8 cellular contexts compared by ENCODE assay signal in genomic region chr11:65553301-65554001, GRCh38. TPM values are rescaled to one million over a fixed set of nuclear protein-coding genes. Genes with fewer than 3 reads are reported as not detected.
DNase-seq lines count a peak whose midpoint lies in the region; ATAC-seq, FAIRE-seq and TF ChIP-seq lines count a peak whose summit lies in the region.

No MANE protein-coding gene starts in this region.

- TF ChIP-seq RAD21 in GM12878 (IDR thresholded peaks at IDR 0.05; ENCODE audit: insufficient read depth, low read depth, low read length), result no peak

- WGBS in GM12878 (ENCODE audit: insufficient coverage, insufficient replicate concordance, low lambda C conversion rate, missing lambda C conversion rate), result 56% methylated on average over 16 of the region's 37 CpGs

- no TSS peak for BruUV-seq in GM12878 (replicated peaks; lab: Mats Ljungman, UMichigan)

- peaks cover 9% of the 10 kb centered on the region for H3K4me1 ChIP-seq in GM12878 (ENCODE audit: control insufficient read depth, insufficient read depth, low read length)

- TF ChIP-seq EP300 in GM12878 (IDR thresholded peaks at IDR 0.05; ENCODE audit: borderline replicate concordance in 1 of 2, control insufficient read depth in 1 of 2, low read depth in 2 of 2, low read length in 2 of 2), result no peak

- peak; percentile 53 to 60 for DNase-seq in Kasumi-1 (lab: John Stamatoyannopoulos, UW)
- no peak for DNase-seq in GM12878 (ENCODE audit: low read depth, low spot score)
- DNase-seq in stimulated activated CD8-positive, alpha-beta memory T cell treated with anti-CD3 and anti-CD28 coated beads, Interleukin-12 subunit alpha, Interleukin-12 subunit beta, amount 100 ng/mL, for 1 hour (ENCODE audit: low read depth), result peak; percentile 43
- no peak for DNase-seq in left cardiac atrium
- no peak for DNase-seq in T1000 (lab: John Stamatoyannopoulos, UW)

- no peaks in the 10 kb centered on the region; a peak in 1 of 4 replicates for H3K27me3 ChIP-seq in GM12878 (replicated peaks in 1 of 2; ENCODE audit: control insufficient read depth in 2 of 2, insufficient read depth in 2 of 2, low read length in 1 of 2)

- H3K4me2 ChIP-seq in GM12878 (ENCODE audit: control insufficient read depth, insufficient read depth), result no peak overlapping the region

- ATAC-seq in GM12878, result peak; percentile 21
- ATAC-seq in GM18511 (IDR thresholded peaks at IDR 0.05; ENCODE audit: unreplicated experiment), result no peak
- no peak for ATAC-seq in HG03565 (IDR thresholded peaks at IDR 0.05; ENCODE audit: unreplicated experiment)
- ATAC-seq in left cardiac atrium, result no peak

- POLR2A ChIA-PET in GM12878 (lab: Charles Lee), result no interaction called here

- in situ Hi-C loops in GM12878 (cut with MboI), result no loop called here

- CTCF ChIA-PET in GM12878 (lab: Yijun Ruan, JAX), result no interaction called here

- no peaks in the 10 kb centered on the region for H3K27me3 Mint-ChIP-seq in T-helper 1 cell treated with Interleukin-12 subunit alpha and Interleukin-12 subunit beta and Interleukin-4 antibody, amounts not matched to agents 30 μg/mL and 1 μg/mL, for 36 hours (ENCODE audit: low read depth)

- RAD21 ChIA-PET in GM12878 (lab: Charles Lee; ENCODE audit: unreplicated experiment), result interaction anchor here (1.7 to 2.9 kb wide), 2 partner anchors 12 to 13 kb away, joined by 4 to 19 read pairs; no protein-coding TSS in a partner anchor

- TF ChIP-seq CTCF in GM12878 (IDR thresholded peaks at IDR 0.05 in 2 of 3, conservative IDR thresholded peaks at IDR 0.05 in 1 of 3; ENCODE audit: control insufficient read depth in 2 of 3, extremely low read depth in 1 of 3, insufficient read depth in 1 of 3, low read depth in 3 of 3, low read length in 3 of 3), result no peak

- intact Hi-C loops in GM12878 (cut with micrococcal nuclease; ENCODE audit: unreplicated experiment), result no loop called here
- intact Hi-C loops in left cardiac atrium (cut with DNase I), result no loop called here

- H3K4me3 Mint-ChIP-seq in T-helper 1 cell treated with Interleukin-12 subunit alpha and Interleukin-12 subunit beta and Interleukin-4 antibody, amounts not matched to agents 30 μg/mL and 1 μg/mL, for 36 hours, result no peak overlapping the region

- no peaks in the 10 kb centered on the region for H3K9me3 ChIP-seq in GM12878 (replicated peaks; ENCODE audit: control insufficient read depth, insufficient read depth, low read length)

- no peak overlapping the region for H3K27ac ChIP-seq in GM12878 (ENCODE audit: control insufficient read depth, insufficient read depth)

- H4K20me1 ChIP-seq in GM12878 (ENCODE audit: control insufficient read depth, insufficient read depth), result no peaks in the 10 kb centered on the region

- SMC1A ChIA-PET in GM12878 (lab: Charles Lee; ENCODE audit: uncharacterized antibody, unreplicated experiment), result no interaction called here

- H3K9ac ChIP-seq in GM12878 (ENCODE audit: control insufficient read depth, insufficient read depth, low read length), result no peak overlapping the region

- peak overlapping the region; percentile 68 for H3K27ac Mint-ChIP-seq in T-helper 1 cell treated with Interleukin-12 subunit alpha and Interleukin-12 subunit beta and Interleukin-4 antibody, amounts not matched to agents 30 μg/mL and 1 μg/mL, for 36 hours

- H3K9me3 Mint-ChIP-seq in T-helper 1 cell treated with Interleukin-12 subunit alpha and Interleukin-12 subunit beta and Interleukin-4 antibody, amounts not matched to agents 30 μg/mL and 1 μg/mL, for 36 hours, result no peaks in the 10 kb centered on the region

- H3K79me2 ChIP-seq in GM12878 (ENCODE audit: control insufficient read depth, insufficient read depth, low read length), result no peaks in the 10 kb centered on the region

- no peaks in the 10 kb centered on the region for H3K36me3 ChIP-seq in GM12878 (ENCODE audit: control insufficient read depth in 2 of 2, insufficient read depth in 2 of 2, low read length in 1 of 2)

- peaks cover 33% of the 10 kb centered on the region for H3K36me3 Mint-ChIP-seq in T-helper 1 cell treated with Interleukin-12 subunit alpha and Interleukin-12 subunit beta and Interleukin-4 antibody, amounts not matched to agents 30 μg/mL and 1 μg/mL, for 36 hours (ENCODE audit: low read depth)

- no peak overlapping the region for H2AFZ ChIP-seq in GM12878 (ENCODE audit: control insufficient read depth, low read depth, low read length)

- no peak for FAIRE-seq in GM12878 (lab: Jason Lieb, UNC)

- H3K4me1 Mint-ChIP-seq in T-helper 1 cell treated with Interleukin-12 subunit alpha and Interleukin-12 subunit beta and Interleukin-4 antibody, amounts not matched to agents 30 μg/mL and 1 μg/mL, for 36 hours (ENCODE audit: low read depth), result peaks cover 53% of the 10 kb centered on the region

- no peak overlapping the region for H3K4me3 ChIP-seq in GM12878

- peak; percentile 29; the same call in 1 of the 2 replicates for TF ChIP-seq POLR2A in GM12878 (IDR thresholded peaks at IDR 0.05; ENCODE audit: low read depth, low read length)

RNA-seq across cellular contexts. Expression of gene LTBP3, which starts 4.7 kb away (rescaled TPM):
- total RNA-seq in GM12878 (2013; cell fraction: nucleolus; rRNA removed), result 8.6 and 11.6 TPM in 2 replicates
- total RNA-seq in GM12878 (2014; rRNA removed), result 8.5 and 9.0 TPM in 2 replicates
- total RNA-seq in GM12878 (2014; rRNA removed; fragmentation: Illumina TruSeq; extraction: Trizol), result 1.2 and 2.2 TPM in 2 replicates
- total RNA-seq in GM12878 (2021), result 8.0 and 9.0 TPM in 2 replicates
- 12.8 TPM for polyA plus RNA-seq in GM12878 (2011; ENCODE audit: low read depth)
- polyA plus RNA-seq in GM12878 (2011; rRNA removed), result 3.1 and 7.0 TPM in 2 replicates
- polyA plus RNA-seq in GM12878 (2011; cell fraction: cytosol; rRNA removed), result 14.4 and 24.0 TPM in 2 replicates
- 47.3 and 52.7 TPM in 2 replicates for polyA plus RNA-seq in GM12878 (2011; cell fraction: nucleus; rRNA removed)
- 15.6 and 16.4 TPM in 2 replicates for polyA plus RNA-seq in GM12878 (2012)
- polyA plus RNA-seq in GM12878 (2014; fragmentation: Illumina TruSeq; extraction: Trizol), result 1.00 and 2.3 TPM in 2 replicates
- not detected for polyA plus RNA-seq in GM12878 (2014; fragmentation: Nextera tagmentation; extraction: Ambion mirVana)
- 12.2 and 14.7 TPM in 2 replicates for polyA plus RNA-seq in GM12878 (2014; rRNA removed)
- polyA plus RNA-seq in GM12878 (2016; fragmentation: Nextera tagmentation; extraction: Ambion mirVana), result 1 to 10 TPM; 4.0 to 5.5 TPM
- 3.8 and 4.7 TPM in 2 replicates for polyA minus RNA-seq in GM12878 (2011; rRNA and poly(A)+ RNA removed)
- polyA minus RNA-seq in GM12878 (2011; cell fraction: cytosol; rRNA and poly(A)+ RNA removed), result 5.6 and 6.7 TPM in 2 replicates
- polyA minus RNA-seq in GM12878 (2011; cell fraction: nucleus; rRNA and poly(A)+ RNA removed), result 6.6 and 12.8 TPM in 2 replicates
- total RNA-seq in left cardiac atrium, result 10 to 100 TPM; 85.6 to 96.2 TPM

RNA-seq across cellular contexts. Expression of gene ZNRD2, which starts 16.8 kb away (rescaled TPM):
- 31.8 and 42.8 TPM in 2 replicates for total RNA-seq in GM12878 (2013; cell fraction: nucleolus; rRNA removed)
- 71.3 and 77.0 TPM in 2 replicates for total RNA-seq in GM12878 (2014; rRNA removed)
- total RNA-seq in GM12878 (2014; rRNA removed; fragmentation: Illumina TruSeq; extraction: Trizol), result 20.0 and 24.8 TPM in 2 replicates
- total RNA-seq in GM12878 (2021), result 62.0 and 63.3 TPM in 2 replicates
- polyA plus RNA-seq in GM12878 (2011; ENCODE audit: low read depth), result 35.6 TPM
- polyA plus RNA-seq in GM12878 (2011; rRNA removed), result 13.4 and 32.2 TPM in 2 replicates
- 60.6 and 85.4 TPM in 2 replicates for polyA plus RNA-seq in GM12878 (2011; cell fraction: cytosol; rRNA removed)
- polyA plus RNA-seq in GM12878 (2011; cell fraction: nucleus; rRNA removed), result 70.4 and 75.4 TPM in 2 replicates
- 43.7 and 53.4 TPM in 2 replicates for polyA plus RNA-seq in GM12878 (2012)
- 1.2 and 7.9 TPM in 2 replicates for polyA plus RNA-seq in GM12878 (2014; fragmentation: Illumina TruSeq; extraction: Trizol)
- polyA plus RNA-seq in GM12878 (2014; fragmentation: Nextera tagmentation; extraction: Ambion mirVana), result 10 to 100 TPM; 14.8 to 48.7 TPM
- polyA plus RNA-seq in GM12878 (2014; rRNA removed), result 74.8 and 79.0 TPM in 2 replicates
- polyA plus RNA-seq in GM12878 (2016; fragmentation: Nextera tagmentation; extraction: Ambion mirVana), result 100 to 1,000 TPM; 107 to 111 TPM
- 5.0 and 12.2 TPM in 2 replicates for polyA minus RNA-seq in GM12878 (2011; rRNA and poly(A)+ RNA removed)
- polyA minus RNA-seq in GM12878 (2011; cell fraction: cytosol; rRNA and poly(A)+ RNA removed), result 5.8 and 6.9 TPM in 2 replicates
- polyA minus RNA-seq in GM12878 (2011; cell fraction: nucleus; rRNA and poly(A)+ RNA removed), result 32.3 and 48.6 TPM in 2 replicates
- 10 to 100 TPM; 24.6 to 35.0 TPM for total RNA-seq in left cardiac atrium

RNA-seq across cellular contexts. Expression of gene FAM89B, which starts 18.9 kb away (rescaled TPM):
- 6.1 and 7.8 TPM in 2 replicates for total RNA-seq in GM12878 (2013; cell fraction: nucleolus; rRNA removed)
- total RNA-seq in GM12878 (2014; rRNA removed), result 26.2 and 32.0 TPM in 2 replicates
- 7.2 and 10.4 TPM in 2 replicates for total RNA-seq in GM12878 (2014; rRNA removed; fragmentation: Illumina TruSeq; extraction: Trizol)
- 28.5 and 29.6 TPM in 2 replicates for total RNA-seq in GM12878 (2021)
- 4.4 TPM for polyA plus RNA-seq in GM12878 (2011; ENCODE audit: low read depth)
- polyA plus RNA-seq in GM12878 (2011; rRNA removed), result 3.6 and 8.0 TPM in 2 replicates
- polyA plus RNA-seq in GM12878 (2011; cell fraction: cytosol; rRNA removed), result 16.4 and 28.8 TPM in 2 replicates
- polyA plus RNA-seq in GM12878 (2011; cell fraction: nucleus; rRNA removed), result 29.2 and 30.4 TPM in 2 replicates
- 11.8 and 13.3 TPM in 2 replicates for polyA plus RNA-seq in GM12878 (2012)
- polyA plus RNA-seq in GM12878 (2014; fragmentation: Illumina TruSeq; extraction: Trizol), result 0.74 and 9.1 TPM in 2 replicates
- 1 to 10 TPM in 1 of 2 experiments, under 1 TPM in 1; 0.34 to 2.2 TPM for polyA plus RNA-seq in GM12878 (2014; fragmentation: Nextera tagmentation; extraction: Ambion mirVana)
- polyA plus RNA-seq in GM12878 (2014; rRNA removed), result 36.7 and 50.7 TPM in 2 replicates
- 10 to 100 TPM in 1 of 2 experiments, 1 to 10 TPM in 1; 2.8 to 26.6 TPM for polyA plus RNA-seq in GM12878 (2016; fragmentation: Nextera tagmentation; extraction: Ambion mirVana)
- 4.4 and 9.6 TPM in 2 replicates for polyA minus RNA-seq in GM12878 (2011; rRNA and poly(A)+ RNA removed)
- polyA minus RNA-seq in GM12878 (2011; cell fraction: cytosol; rRNA and poly(A)+ RNA removed), result 4.0 and 5.7 TPM in 2 replicates
- 16.1 and 24.5 TPM in 2 replicates for polyA minus RNA-seq in GM12878 (2011; cell fraction: nucleus; rRNA and poly(A)+ RNA removed)
- total RNA-seq in left cardiac atrium, result 10 to 100 TPM; 33.5 to 34.5 TPM

RNA-seq across cellular contexts. Expression of gene EHBP1L1, which starts 22.4 kb away (rescaled TPM):
- total RNA-seq in GM12878 (2013; cell fraction: nucleolus; rRNA removed), result 101 and 114 TPM in 2 replicates
- total RNA-seq in GM12878 (2014; rRNA removed), result 63.3 and 74.6 TPM in 2 replicates
- total RNA-seq in GM12878 (2014; rRNA removed; fragmentation: Illumina TruSeq; extraction: Trizol), result 32.9 and 37.1 TPM in 2 replicates
- total RNA-seq in GM12878 (2021), result 90.7 and 92.7 TPM in 2 replicates
- polyA plus RNA-seq in GM12878 (2011; ENCODE audit: low read depth), result 22.5 TPM
- 21.5 and 28.4 TPM in 2 replicates for polyA plus RNA-seq in GM12878 (2011; rRNA removed)
- polyA plus RNA-seq in GM12878 (2011; cell fraction: cytosol; rRNA removed), result 37.0 and 59.7 TPM in 2 replicates
- polyA plus RNA-seq in GM12878 (2011; cell fraction: nucleus; rRNA removed), result 195 and 323 TPM in 2 replicates
- polyA plus RNA-seq in GM12878 (2012), result 52.1 and 68.8 TPM in 2 replicates
- polyA plus RNA-seq in GM12878 (2014; fragmentation: Illumina TruSeq; extraction: Trizol), result 34.3 and 39.8 TPM in 2 replicates
- polyA plus RNA-seq in GM12878 (2014; fragmentation: Nextera tagmentation; extraction: Ambion mirVana), result under 1 TPM; 0.06 to 0.09 TPM
- polyA plus RNA-seq in GM12878 (2014; rRNA removed), result 99.4 and 117 TPM in 2 replicates
- 10 to 100 TPM; 15.5 to 18.9 TPM for polyA plus RNA-seq in GM12878 (2016; fragmentation: Nextera tagmentation; extraction: Ambion mirVana)
- 22.7 and 40.4 TPM in 2 replicates for polyA minus RNA-seq in GM12878 (2011; rRNA and poly(A)+ RNA removed)
- 33.2 and 33.8 TPM in 2 replicates for polyA minus RNA-seq in GM12878 (2011; cell fraction: cytosol; rRNA and poly(A)+ RNA removed)
- 24.8 and 46.7 TPM in 2 replicates for polyA minus RNA-seq in GM12878 (2011; cell fraction: nucleus; rRNA and poly(A)+ RNA removed)
- total RNA-seq in left cardiac atrium, result 10 to 100 TPM; 53.4 to 61.0 TPM

RNA-seq across cellular contexts. Expression of gene SCYL1, which starts 28.6 kb away (rescaled TPM):
- total RNA-seq in GM12878 (2013; cell fraction: nucleolus; rRNA removed), result 28.9 and 34.4 TPM in 2 replicates
- total RNA-seq in GM12878 (2014; rRNA removed) (75.1 and 82.7 TPM in 2 replicates), GM12878 (2014; rRNA removed; fragmentation: Illumina TruSeq; extraction: Trizol) (25.9 and 29.3 TPM in 2 replicates), GM12878 (2021) (66.7 and 67.8 TPM in 2 replicates), left cardiac atrium (10 to 100 TPM; 51.5 to 67.3 TPM)
- 16.4 TPM for polyA plus RNA-seq in GM12878 (2011; ENCODE audit: low read depth)
- polyA plus RNA-seq in GM12878 (2011; rRNA removed) (17.8 and 43.1 TPM in 2 replicates), GM12878 (2014; fragmentation: Illumina TruSeq; extraction: Trizol) (6.9 and 32.5 TPM in 2 replicates), GM12878 (2014; fragmentation: Nextera tagmentation; extraction: Ambion mirVana) (1 to 10 TPM in 1 of 2 experiments, under 1 TPM in 1; 0.80 to 6.3 TPM), GM12878 (2014; rRNA removed) (68.0 and 74.6 TPM in 2 replicates), GM12878 (2016; fragmentation: Nextera tagmentation; extraction: Ambion mirVana) (10 to 100 TPM; 59.2 to 65.4 TPM)
- polyA plus RNA-seq in GM12878 (2011; cell fraction: cytosol; rRNA removed), result 88.7 and 112 TPM in 2 replicates
- polyA plus RNA-seq in GM12878 (2011; cell fraction: nucleus; rRNA removed), result 114 and 150 TPM in 2 replicates
- 35.1 and 36.8 TPM in 2 replicates for polyA plus RNA-seq in GM12878 (2012)
- polyA minus RNA-seq in GM12878 (2011; rRNA and poly(A)+ RNA removed), result 43.5 and 70.6 TPM in 2 replicates
- 23.4 and 34.6 TPM in 2 replicates for polyA minus RNA-seq in GM12878 (2011; cell fraction: cytosol; rRNA and poly(A)+ RNA removed)
- 16.7 and 26.3 TPM in 2 replicates for polyA minus RNA-seq in GM12878 (2011; cell fraction: nucleus; rRNA and poly(A)+ RNA removed)

Comparison
In these comparisons a context has a peak if more than half of its experiments do, and no peak if none do; other contexts are left out.
1. DNase-seq: peak in Kasumi-1 (2 of 2) and stimulated activated CD8-positive, alpha-beta memory T cell treated with anti-CD3 and anti-CD28 coated beads, Interleukin-12 subunit alpha, Interleukin-12 subunit beta, amount 100 ng/mL, for 1 hour (single experiment); none in GM12878 (single experiment), left cardiac atrium (single experiment) and T1000 (single experiment).
2. RNA of gene LTBP3, which starts 4.7 kb away (total RNA-seq): 85.6 to 96.2 TPM in left cardiac atrium; 1.2 to 11.6 TPM in GM12878; every median in the first group is over 4 times any median in the second.